In the genomic region with DNA sequence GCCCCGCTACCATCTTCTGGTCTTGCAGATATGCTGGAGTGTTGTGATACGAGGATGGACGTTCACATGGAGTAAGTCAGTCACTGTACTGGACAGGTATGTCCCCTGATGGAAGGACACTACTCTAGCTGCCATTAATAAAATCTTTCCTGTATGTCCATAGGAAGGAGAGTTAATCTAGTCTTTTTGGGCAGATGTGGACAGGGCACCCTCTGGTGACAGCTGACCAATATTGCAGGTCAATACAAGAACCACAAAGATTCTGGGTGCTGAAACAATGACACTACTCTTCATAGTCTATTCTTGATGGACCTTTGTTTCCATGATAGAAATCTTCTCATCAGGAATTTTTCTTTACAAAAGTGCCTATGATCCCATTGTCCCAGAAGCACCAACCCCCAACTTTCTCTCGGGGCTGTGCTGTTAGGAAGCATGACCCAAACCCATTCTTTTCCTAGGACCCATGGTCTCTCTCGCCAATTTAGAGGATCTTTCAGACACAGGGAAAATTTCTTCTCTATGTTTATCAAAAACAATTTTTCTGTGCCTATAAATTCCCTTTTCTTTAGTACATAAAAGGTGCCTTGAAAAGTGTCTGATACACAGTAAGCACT, we compare ENCODE assay signal across 8 cellular contexts.
DNase-seq lines count a peak whose midpoint lies in the region; ATAC-seq and TF ChIP-seq lines count a peak whose summit lies in the region.

No MANE protein-coding gene starts in this region.

- H3K27me3 Mint-ChIP-seq in type B pancreatic cell: no peaks in the 10 kb centered on the region

- H3K36me3 Mint-ChIP-seq in type B pancreatic cell: no peaks in the 10 kb centered on the region

- TF ChIP-seq CTCF in fibroblast of lung (conservative IDR thresholded peaks at IDR 0.05 in 1 of 2, IDR thresholded peaks at IDR 0.05 in 1 of 2; ENCODE audit: low read depth in 1 of 2, low read length in 2 of 2) (peak; percentile 68 to 87), type B pancreatic cell (conservative IDR thresholded peaks at IDR 0.05) (peak; percentile 76)

- H3K4me1 Mint-ChIP-seq in type B pancreatic cell (ENCODE audit: unreplicated experiment): peaks cover 27% of the 10 kb centered on the region

- no peaks in the 10 kb centered on the region for H3K36me3 ChIP-seq in fibroblast of lung (ENCODE audit: control insufficient read depth, insufficient read depth, low read length)

- H4K20me1 ChIP-seq in fibroblast of lung (ENCODE audit: control insufficient read depth, extremely low read depth, insufficient read depth, low read length): no peaks in the 10 kb centered on the region

- no peaks in the 10 kb centered on the region for H3K27me3 ChIP-seq in fibroblast of lung (ENCODE audit: control insufficient read depth, insufficient read depth, low read length)

- H2AFZ ChIP-seq in fibroblast of lung (ENCODE audit: low read length): no peak overlapping the region

- H3K4me1 ChIP-seq in fibroblast of lung (ENCODE audit: control insufficient read depth, extremely low read depth, insufficient read depth, low read length): no peaks in the 10 kb centered on the region

- no peak overlapping the region for H3K4me3 Mint-ChIP-seq in type B pancreatic cell

- no peak overlapping the region for H3K27ac Mint-ChIP-seq in type B pancreatic cell

- H3K9me3 ChIP-seq in fibroblast of lung (ENCODE audit: control insufficient read depth, insufficient read depth, low read depth, low read length): no peaks in the 10 kb centered on the region

- DNase-seq in AG20443 (ENCODE audit: low spot score) (peak; percentile 61), NCI-H748 treated with DMSO at 0.1 percent for 48 hours (lab: John Stamatoyannopoulos, UW) (peak; percentile 1), fibroblast of lung (ENCODE audit: low read depth in 2 of 2) (peak in 1 of 2 donors; percentile 50), type B pancreatic cell (ENCODE audit: extremely low spot score, unreplicated experiment) (no peak)
- DNase-seq in stimulated activated CD4-positive, alpha-beta T cell treated with anti-CD3 and anti-CD28 coated beads, Interleukin-15, amount 100 ng/mL, for 24 hours: no peak
- no peak for DNase-seq in effector CD4-positive, alpha-beta T cell
- no peak for DNase-seq in stimulated activated CD8-positive, alpha-beta memory T cell treated with anti-CD3 and anti-CD28 coated beads, Interleukin-4, amount 100 ng/mL, for 48 hours

- peak; percentile 62 for ATAC-seq in GM19395 (IDR thresholded peaks at IDR 0.05; ENCODE audit: unreplicated experiment)

- no peak overlapping the region for H3K4me3 ChIP-seq in fibroblast of lung (replicated peaks in 1 of 4; ENCODE audit: control extremely low read depth in 1 of 4, insufficient read depth in 1 of 4, low read depth in 3 of 4, low read length in 4 of 4)

- no peak overlapping the region for H3K9ac ChIP-seq in fibroblast of lung (ENCODE audit: insufficient read depth, low read length)

- no peak overlapping the region for H3K27ac ChIP-seq in fibroblast of lung (ENCODE audit: insufficient read depth, low read length)

- no peaks in the 10 kb centered on the region for H3K9me3 Mint-ChIP-seq in type B pancreatic cell

- H3K4me2 ChIP-seq in fibroblast of lung (ENCODE audit: extremely low read depth, insufficient read depth, low read length): no peak overlapping the region

- no peaks in the 10 kb centered on the region for H3K79me2 ChIP-seq in fibroblast of lung (ENCODE audit: control insufficient read depth, insufficient read depth, low read length)

Comparison
In these comparisons a context has a peak if more than half of its experiments do, and no peak if none do; other contexts are left out.
1. DNase-seq: peak in AG20443 (single experiment) and NCI-H748 treated with DMSO at 0.1 percent for 48 hours (single experiment); none in type B pancreatic cell (single experiment), stimulated activated CD4-positive, alpha-beta T cell treated with anti-CD3 and anti-CD28 coated beads, Interleukin-15, amount 100 ng/mL, for 24 hours (single experiment), effector CD4-positive, alpha-beta T cell (single experiment) and stimulated activated CD8-positive, alpha-beta memory T cell treated with anti-CD3 and anti-CD28 coated beads, Interleukin-4, amount 100 ng/mL, for 48 hours (single experiment).